ENCODE assay signal across 12 cellular contexts in genomic region chr15:95017950-95018349, GRCh38.
DNase-seq lines count a peak whose midpoint lies in the region; ATAC-seq and TF ChIP-seq lines count a peak whose summit lies in the region.
"Had no signal": no experiment of that assay in that cellular context is flagged by ENCODE, and none has a peak within 500 bp of the region (broad histone marks: within the 10 kb centered on the region; RNA-seq: fewer than 3 reads in every experiment).

No MANE protein-coding gene starts in this region.

- H3K36me3 ChIP-seq in body of pancreas (replicated peaks in 1 of 2; ENCODE audit: insufficient read depth in 1 of 2, low read depth in 2 of 2) (no peaks in the 10 kb centered on the region), sigmoid colon (no peaks in the 10 kb centered on the region)
- H3K36me3 ChIP-seq in effector memory CD4-positive, alpha-beta T cell (ENCODE audit: control insufficient read depth, insufficient read depth, low read length) = no peaks in the 10 kb centered on the region
- H3K36me3 ChIP-seq: thoracic aorta had no signal

- DNase-seq in HEK293T (ENCODE audit: extremely low spot score) (peak; percentile 10), body of pancreas (peak; percentile 39 to 70 (median 61)), iPS-NIHi7 (ENCODE audit: extremely low spot score) (peak; percentile 41), sigmoid colon (peak; percentile 70)
- no peak for DNase-seq in effector memory CD4-positive, alpha-beta T cell
- DNase-seq: CD8-positive, alpha-beta memory T cell; erythroblast; MM.1S had no signal

- CTCF ChIA-PET in HEK293T (lab: Yijun Ruan, JAX) = no interaction called here

- peak; percentile 24 for ATAC-seq in body of pancreas
- ATAC-seq in HG02763 (IDR thresholded peaks at IDR 0.05; ENCODE audit: unreplicated experiment) = no peak
- no peak for ATAC-seq in HG03095 (IDR thresholded peaks at IDR 0.05; ENCODE audit: unreplicated experiment)
- ATAC-seq in HG02571 (IDR thresholded peaks at IDR 0.05; ENCODE audit: unreplicated experiment) = no peak

- no peak for TF ChIP-seq EP300 in sigmoid colon (IDR thresholded peaks at IDR 0.05)

- POLR2A ChIA-PET in HEK293T (lab: Yijun Ruan, JAX) = no interaction called here

- no peak for TF ChIP-seq POLR2A in body of pancreas (IDR thresholded peaks at IDR 0.05)
- TF ChIP-seq POLR2A in sigmoid colon (IDR thresholded peaks at IDR 0.05) = no peak

- WGBS in body of pancreas, 2 donors = 38 to 45% methylated on average over 4 of the region's 4 CpGs
- 36 to 65% methylated on average over 4 of the region's 4 CpGs for WGBS in sigmoid colon, 2 donors

- no peak for TF ChIP-seq CTCF in body of pancreas (IDR thresholded peaks at IDR 0.05)
- TF ChIP-seq CTCF in sigmoid colon (IDR thresholded peaks at IDR 0.05) = no peak

- no peaks in the 10 kb centered on the region for H3K27me3 ChIP-seq in body of pancreas
- no peaks in the 10 kb centered on the region for H3K27me3 ChIP-seq in sigmoid colon
- no peaks in the 10 kb centered on the region for H3K27me3 ChIP-seq in effector memory CD4-positive, alpha-beta T cell (replicated peaks; ENCODE audit: control insufficient read depth, insufficient read depth, low read length, poor library complexity, severe bottlenecking)

- H3K4me3 ChIP-seq in body of pancreas (no peak overlapping the region), sigmoid colon (no peak overlapping the region)
- no peak overlapping the region for H3K4me3 ChIP-seq in effector memory CD4-positive, alpha-beta T cell (ENCODE audit: insufficient read depth, low read depth, low read length, poor library complexity, severe bottlenecking)
- H3K4me3 ChIP-seq: thoracic aorta had no signal

- H3K4me1 ChIP-seq in body of pancreas = no peaks in the 10 kb centered on the region
- peaks cover 0 to 9% (median 0%) of the 10 kb centered on the region in 4 donors for H3K4me1 ChIP-seq in sigmoid colon
- no peaks in the 10 kb centered on the region for H3K4me1 ChIP-seq in effector memory CD4-positive, alpha-beta T cell (ENCODE audit: control insufficient read depth, insufficient read depth, low read length, poor library complexity, severe bottlenecking)

- H3K27ac ChIP-seq in body of pancreas (no peak overlapping the region), sigmoid colon (peak overlapping the region in 1 of 4 donors; percentile 18)
- no peak overlapping the region for H3K27ac ChIP-seq in effector memory CD4-positive, alpha-beta T cell (ENCODE audit: insufficient read depth, low read length, poor library complexity, severe bottlenecking)
- H3K27ac ChIP-seq: thoracic aorta had no signal

- intact Hi-C loops in body of pancreas (cut with DNase I) (no loop called here), sigmoid colon (cut with DNase I) (no loop called here)

- H3K9me3 ChIP-seq in body of pancreas (no peaks in the 10 kb centered on the region), sigmoid colon (no peaks in the 10 kb centered on the region)
- no peaks in the 10 kb centered on the region for H3K9me3 ChIP-seq in effector memory CD4-positive, alpha-beta T cell (ENCODE audit: control insufficient read depth, low read length)
- H3K9me3 ChIP-seq: thoracic aorta had no signal

TF ChIP-seq in HEK293T, 16 proteins besides CTCF, POLR2A, EP300 and RAD21:
- TF ChIP-seq ZNF384 (IDR thresholded peaks at IDR 0.05) (no peak), FOXK2 (IDR thresholded peaks at IDR 0.05) (no peak), HDGF (IDR thresholded peaks at IDR 0.05; ENCODE audit: borderline replicate concordance) (no peak), ARNT (IDR thresholded peaks at IDR 0.05) (no peak), CTBP1 (IDR thresholded peaks at IDR 0.05; ENCODE audit: borderline replicate concordance) (no peak), FOXA1 (IDR thresholded peaks at IDR 0.05) (no peak), BHLHE40 (IDR thresholded peaks at IDR 0.05; ENCODE audit: borderline replicate concordance) (no peak)

Comparison
In these comparisons a context has a peak if more than half of its experiments do, and no peak if none do; other contexts are left out.
1. DNase-seq: peak in HEK293T (single experiment), body of pancreas (4 of 4), iPS-NIHi7 (single experiment) and sigmoid colon (single experiment); none in effector memory CD4-positive, alpha-beta T cell (0 of 3).